ENCODE assay signal across 23 cellular contexts in genomic region chr9:84361645-84362044, GRCh38. TPM values are rescaled to one million over a fixed set of nuclear protein-coding genes. Genes with fewer than 3 reads are reported as not detected.
"Had no signal": no experiment of that assay in that cellular context is flagged by ENCODE, and none has a peak within 500 bp of the region (broad histone marks: within the 10 kb centered on the region; RNA-seq: fewer than 3 reads in every experiment).

No MANE protein-coding gene starts in this region.

- H3K4me3 ChIP-seq: PC-9, Peyer's patch had no signal

- ATAC-seq: T-cell had no signal

- DNase-seq: KBM-7, NCI-H1048, NCI-H1105 treated with DMSO at 0.1 percent for 48 hours, NCI-H1417 treated with DMSO at 0.1 percent for 48 hours, NCI-H146, NCI-H1694 treated with DMSO at 0.1 percent for 48 hours, NCI-H1930, NCI-H2081, NCI-H2107, NCI-H226, NCI-H446, NCI-H510A, NCI-H524 treated with DMSO at 0.1 percent for 48 hours, NCI-H69, NCI-H774, OCI-M1, PC-9, Peyer's patch, SHP77, SK-N-SH, SW 1271, T-cell had no signal

RNA-seq across cellular contexts. Expression of gene SLC28A3, which starts 21.1 kb away (rescaled TPM):
- total RNA-seq: SK-MEL-5, T-cell had no signal
